ENCODE assay signal across 23 cellular contexts in the genomic region with DNA sequence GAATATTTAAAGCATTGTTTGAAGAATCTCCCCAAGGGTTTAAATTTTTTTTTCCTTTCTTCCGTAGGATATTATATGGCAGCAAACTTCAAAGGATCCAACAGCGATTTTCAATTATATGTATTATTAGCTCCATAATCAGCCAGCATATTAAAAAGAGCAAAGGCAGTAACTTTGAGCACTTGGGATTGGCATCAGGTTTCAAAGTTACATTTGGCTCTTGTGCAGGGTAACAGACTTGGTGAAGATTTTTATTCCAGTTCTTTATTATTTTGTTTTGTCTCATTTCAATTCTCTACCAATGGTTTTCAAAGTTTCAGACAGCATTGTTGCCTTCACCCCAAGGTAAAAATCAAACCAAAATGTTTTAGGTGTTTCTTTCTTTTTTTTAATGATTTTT.
A peak's percentile ranks its signal among the peaks of the same experiment; 100 is the strongest.
DNase-seq lines count a peak whose midpoint lies in the region; ATAC-seq lines count a peak whose summit lies in the region.
"Had no signal": no experiment of that assay in that cellular context is flagged by ENCODE, and none has a peak within 500 bp of the region (broad histone marks: within the 10 kb centered on the region; RNA-seq: fewer than 3 reads in every experiment).

No MANE protein-coding gene starts in this region.

- H3K4me1 ChIP-seq in mesodermal cell (ENCODE audit: control insufficient read depth, insufficient read depth, low read length, poor library complexity, severe bottlenecking) (peaks cover 39% of the 10 kb centered on the region), rectal smooth muscle tissue (ENCODE audit: control insufficient read depth, insufficient read depth, low read length) (peaks cover 2% of the 10 kb centered on the region)

- CTCF ChIA-PET in activated CD4-positive, alpha-beta memory T cell treated with anti-CD3 and anti-CD28 coated beads, Interleukin-2, amount 10 ng/mL, durations not matched to agents 7 days and 5 days (lab: Charles Lee), result no interaction called here

- DNase-seq in DMS 273 (lab: John Stamatoyannopoulos, UW; ENCODE audit: unreplicated experiment) (peak; percentile 13), DMS 273 treated with DMSO at 0.1 percent for 48 hours (lab: John Stamatoyannopoulos, UW) (no peak), NCI-H748 (lab: John Stamatoyannopoulos, UW; ENCODE audit: unreplicated experiment) (no peak)
- no peak for DNase-seq in activated CD4-positive, alpha-beta memory T cell treated with anti-CD3 and anti-CD28 coated beads, Interleukin-2, amount 10 ng/mL, durations not matched to agents 7 days and 5 days
- DNase-seq: AML-193; C1 segment of cervical spinal cord; CD8-positive, alpha-beta T cell; Karpas-422; MV-4-11; NCI-H1105 treated with DMSO at 0.1 percent for 48 hours; NCI-H1694 treated with DMSO at 0.1 percent for 48 hours; NCI-H2081 treated with DMSO at 0.1 percent for 48 hours; NCI-H510A; NCI-H748 treated with DMSO at 0.1 percent for 48 hours; PC-9; RPMI8226; SHP77 had no signal

- H3K27ac ChIP-seq in mesodermal cell (ENCODE audit: low read depth, low read length, severe bottlenecking), result peak overlapping the region; percentile 31
- H3K27ac ChIP-seq in rectal smooth muscle tissue (ENCODE audit: low read depth, low read length), result peak overlapping the region; percentile 11
- H3K27ac ChIP-seq: 22Rv1, PC-9, SK-N-MC had no signal

- H3K9me3 Mint-ChIP-seq in stimulated activated memory B cell treated with anti-CD40 and anti-IgM and Interleukin-4, amounts not matched to agents 10 μg/mL and 1 μg/mL and 100 μg/mL, for 72 hours, result no peaks in the 10 kb centered on the region
- no peaks in the 10 kb centered on the region for H3K9me3 Mint-ChIP-seq in activated CD4-positive, alpha-beta memory T cell treated with anti-CD3 and anti-CD28 coated beads, Interleukin-2, amount 10 ng/mL, durations not matched to agents 7 days and 5 days
- H3K9me3 Mint-ChIP-seq: CD8-positive, alpha-beta T cell had no signal

- no peaks in the 10 kb centered on the region for H3K36me3 Mint-ChIP-seq in stimulated activated memory B cell treated with anti-CD40 and anti-IgM and Interleukin-4, amounts not matched to agents 10 μg/mL and 1 μg/mL and 100 μg/mL, for 72 hours
- H3K36me3 Mint-ChIP-seq in activated CD4-positive, alpha-beta memory T cell treated with anti-CD3 and anti-CD28 coated beads, Interleukin-2, amount 10 ng/mL, durations not matched to agents 7 days and 5 days (ENCODE audit: low read depth), result no peaks in the 10 kb centered on the region
- H3K36me3 Mint-ChIP-seq: CD8-positive, alpha-beta T cell had no signal

- peaks cover 34% of the 10 kb centered on the region for H3K27me3 Mint-ChIP-seq in stimulated activated memory B cell treated with anti-CD40 and anti-IgM and Interleukin-4, amounts not matched to agents 10 μg/mL and 1 μg/mL and 100 μg/mL, for 72 hours
- peaks cover 16% of the 10 kb centered on the region for H3K27me3 Mint-ChIP-seq in activated CD4-positive, alpha-beta memory T cell treated with anti-CD3 and anti-CD28 coated beads, Interleukin-2, amount 10 ng/mL, durations not matched to agents 7 days and 5 days

- H3K27ac Mint-ChIP-seq in stimulated activated memory B cell treated with anti-CD40 and anti-IgM and Interleukin-4, amounts not matched to agents 10 μg/mL and 1 μg/mL and 100 μg/mL, for 72 hours, result no peak overlapping the region
- H3K27ac Mint-ChIP-seq in activated CD4-positive, alpha-beta memory T cell treated with anti-CD3 and anti-CD28 coated beads, Interleukin-2, amount 10 ng/mL, durations not matched to agents 7 days and 5 days, result no peak overlapping the region
- H3K27ac Mint-ChIP-seq: CD8-positive, alpha-beta T cell had no signal

- H3K36me3 ChIP-seq in mesodermal cell (ENCODE audit: control insufficient read depth, insufficient read depth, low read length), result no peaks in the 10 kb centered on the region
- H3K36me3 ChIP-seq in rectal smooth muscle tissue (ENCODE audit: control insufficient read depth, insufficient read depth, low read length), result no peaks in the 10 kb centered on the region

- no peaks in the 10 kb centered on the region for H3K4me1 Mint-ChIP-seq in stimulated activated memory B cell treated with anti-CD40 and anti-IgM and Interleukin-4, amounts not matched to agents 10 μg/mL and 1 μg/mL and 100 μg/mL, for 72 hours
- H3K4me1 Mint-ChIP-seq in activated CD4-positive, alpha-beta memory T cell treated with anti-CD3 and anti-CD28 coated beads, Interleukin-2, amount 10 ng/mL, durations not matched to agents 7 days and 5 days, result no peaks in the 10 kb centered on the region

- POLR2A ChIA-PET in activated CD4-positive, alpha-beta memory T cell treated with anti-CD3 and anti-CD28 coated beads, Interleukin-2, amount 10 ng/mL, durations not matched to agents 7 days and 5 days (lab: Charles Lee), result no interaction called here

- H3K4me3 Mint-ChIP-seq in stimulated activated memory B cell treated with anti-CD40 and anti-IgM and Interleukin-4, amounts not matched to agents 10 μg/mL and 1 μg/mL and 100 μg/mL, for 72 hours, result no peak overlapping the region
- H3K4me3 Mint-ChIP-seq in activated CD4-positive, alpha-beta memory T cell treated with anti-CD3 and anti-CD28 coated beads, Interleukin-2, amount 10 ng/mL, durations not matched to agents 7 days and 5 days, result no peak overlapping the region
- H3K4me3 Mint-ChIP-seq: CD8-positive, alpha-beta T cell had no signal

- no peak overlapping the region for H3K4me3 ChIP-seq in mesodermal cell (ENCODE audit: extremely low read depth, insufficient read depth, low read length, poor library complexity, severe bottlenecking)
- no peak overlapping the region for H3K4me3 ChIP-seq in rectal smooth muscle tissue (ENCODE audit: low read length)
- H3K4me3 ChIP-seq: PC-9, SK-N-MC had no signal

- ATAC-seq in stimulated activated memory B cell treated with anti-CD40 and anti-IgM and Interleukin-4, amounts not matched to agents 10 μg/mL and 1 μg/mL and 100 μg/mL, for 72 hours, result no peak
- no peak for ATAC-seq in GM18861 (IDR thresholded peaks at IDR 0.05; ENCODE audit: unreplicated experiment)
- ATAC-seq: CD8-positive, alpha-beta T cell had no signal

- no CpG with 5 or more reads among the region's 2 CpGs for WGBS in mesodermal cell (ENCODE audit: insufficient coverage in 2 of 2), 2 experiments

- no peaks in the 10 kb centered on the region for H3K9me3 ChIP-seq in mesodermal cell (ENCODE audit: control insufficient read depth, low read length)

- no peak overlapping the region for H3K9ac ChIP-seq in rectal smooth muscle tissue (ENCODE audit: low read length)

- no peaks in the 10 kb centered on the region for H3K27me3 ChIP-seq in rectal smooth muscle tissue (ENCODE audit: control insufficient read depth, insufficient read depth, low read length)
